9 cellular contexts compared by ENCODE assay signal in the genomic region with DNA sequence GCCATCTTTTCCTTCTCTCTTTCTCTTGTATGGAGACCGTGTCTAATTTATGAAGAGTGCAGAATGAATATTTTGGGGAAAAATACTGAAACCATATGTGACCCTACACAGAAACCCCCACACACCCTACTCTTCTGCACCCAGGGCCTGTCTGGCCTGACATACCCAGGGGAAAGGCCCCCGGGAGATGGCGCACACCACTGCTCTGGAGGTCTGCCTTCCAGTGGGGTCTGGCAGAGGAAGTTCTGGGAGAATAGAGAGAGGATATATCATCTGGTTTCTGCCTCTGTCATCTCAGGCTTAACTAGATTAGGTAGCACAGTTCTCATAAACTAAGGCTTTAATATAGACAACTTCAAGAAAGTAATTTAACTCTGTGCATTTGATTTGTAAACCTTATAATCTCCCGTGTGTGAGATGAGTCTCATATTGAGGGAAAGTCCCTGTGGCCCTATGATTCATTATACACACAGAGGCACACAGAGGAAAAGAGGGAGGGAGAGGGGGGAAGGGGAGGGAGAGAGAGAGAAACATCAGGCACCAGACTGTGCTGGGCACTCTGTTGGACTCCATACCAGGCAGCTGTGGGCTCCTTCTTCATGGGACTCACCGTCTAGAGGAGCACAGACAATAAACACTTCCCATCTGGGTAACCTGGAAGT.
A peak's percentile ranks its signal among the peaks of the same experiment; 100 is the strongest.
DNase-seq lines count a peak whose midpoint lies in the region; ATAC-seq and TF ChIP-seq lines count a peak whose summit lies in the region.
"Had no signal": no experiment of that assay in that cellular context is flagged by ENCODE, and none has a peak within 500 bp of the region (broad histone marks: within the 10 kb centered on the region; RNA-seq: fewer than 3 reads in every experiment).

No MANE protein-coding gene starts in this region.

- no peak overlapping the region for H3K4me3 ChIP-seq in breast epithelium

- no peaks in the 10 kb centered on the region for H3K27me3 ChIP-seq in breast epithelium

- BruUV-seq in MCF 10A (replicated peaks; lab: Mats Ljungman, UMichigan) = no TSS peak

- H3K27ac Mint-ChIP-seq in MCF 10A (ENCODE audit: low read depth, unreplicated experiment) (no peak overlapping the region), immature natural killer cell (peak overlapping the region; percentile 56 to 90 (median 82))
- peak overlapping the region; percentile 94 for H3K27ac Mint-ChIP-seq in activated T-cell treated with anti-CD3 and anti-CD28 coated beads, Interleukin-2, amount 50 U/mL, for 72 hours
- H3K27ac Mint-ChIP-seq: T-helper 1 cell treated with Interleukin-12 subunit alpha and Interleukin-12 subunit beta and Interleukin-4 antibody, amounts not matched to agents 30 μg/mL and 1 μg/mL, for 36 hours had no signal

- no peak overlapping the region for H3K4me3 Mint-ChIP-seq in MCF 10A (ENCODE audit: unreplicated experiment)
- peak overlapping the region; percentile 66 to 70 for H3K4me3 Mint-ChIP-seq in activated T-cell treated with anti-CD3 and anti-CD28 coated beads, Interleukin-2, amount 50 U/mL, for 72 hours
- H3K4me3 Mint-ChIP-seq in immature natural killer cell = no peak overlapping the region
- H3K4me3 Mint-ChIP-seq: T-helper 1 cell treated with Interleukin-12 subunit alpha and Interleukin-12 subunit beta and Interleukin-4 antibody, amounts not matched to agents 30 μg/mL and 1 μg/mL, for 36 hours had no signal

- POLR2A ChIA-PET in MCF 10A (lab: Yijun Ruan, JAX) = interaction anchor here (1.0 to 1.1 kb wide), 2 partner anchors 41 to 75 kb away, joined by 3 to 5 read pairs; no protein-coding TSS in a partner anchor

- TF ChIP-seq CTCF in MCF 10A (IDR thresholded peaks at IDR 0.05; ENCODE audit: unreplicated experiment) (no peak), breast epithelium (IDR thresholded peaks at IDR 0.05) (no peak)

- H3K9me3 Mint-ChIP-seq in MCF 10A (ENCODE audit: unreplicated experiment) = no peaks in the 10 kb centered on the region
- no peaks in the 10 kb centered on the region for H3K9me3 Mint-ChIP-seq in activated T-cell treated with anti-CD3 and anti-CD28 coated beads, Interleukin-2, amount 50 U/mL, for 72 hours
- H3K9me3 Mint-ChIP-seq in immature natural killer cell = no peaks in the 10 kb centered on the region
- H3K9me3 Mint-ChIP-seq: T-helper 1 cell treated with Interleukin-12 subunit alpha and Interleukin-12 subunit beta and Interleukin-4 antibody, amounts not matched to agents 30 μg/mL and 1 μg/mL, for 36 hours had no signal

- H3K27ac ChIP-seq in breast epithelium = no peak overlapping the region

- intact Hi-C loops in MCF 10A (cut with micrococcal nuclease) (no loop called here), breast epithelium (cut with DNase I; ENCODE audit: low total_unique reads) (no loop called here)

- peak; percentile 76 for DNase-seq in MCF 10A (ENCODE audit: unreplicated experiment)
- no peak for DNase-seq in breast epithelium (ENCODE audit: low spot score in 2 of 2)
- DNase-seq in activated T-cell treated with anti-CD3 and anti-CD28 coated beads, Interleukin-2, amount 50 U/mL, for 72 hours = peak in 1 of 2 donors; percentile 38
- DNase-seq in immature natural killer cell = no peak
- DNase-seq in stromal cell of bone marrow (ENCODE audit: low read depth) = peak; percentile 22
- DNase-seq in NK-92 (lab: John Stamatoyannopoulos, UW; ENCODE audit: unreplicated experiment) = no peak

- CTCF ChIA-PET in MCF 10A (lab: Yijun Ruan, JAX) = interaction anchor here (0.6 to 1.1 kb wide), 3 partner anchors 70 to 615 kb away, joined by 3 to 5 read pairs (median 5); no protein-coding TSS in a partner anchor

- ATAC-seq in activated T-cell treated with anti-CD3 and anti-CD28 coated beads, Interleukin-2, amount 50 U/mL, for 72 hours (replicated peaks in 1 of 2) = peak; percentile 77 to 81
- ATAC-seq in GM19397 (IDR thresholded peaks at IDR 0.05; ENCODE audit: unreplicated experiment) (no peak), HG03457 (IDR thresholded peaks at IDR 0.05; ENCODE audit: unreplicated experiment) (no peak)

- H3K4me1 ChIP-seq in breast epithelium = no peaks in the 10 kb centered on the region

- H3K4me1 Mint-ChIP-seq in MCF 10A (ENCODE audit: insufficient read depth, unreplicated experiment) (peaks cover 55% of the 10 kb centered on the region), immature natural killer cell (peaks cover 20 to 83% of the 10 kb centered on the region in 2 donors)
- peaks cover 86% of the 10 kb centered on the region for H3K4me1 Mint-ChIP-seq in activated T-cell treated with anti-CD3 and anti-CD28 coated beads, Interleukin-2, amount 50 U/mL, for 72 hours (ENCODE audit: low read depth)

- H3K36me3 Mint-ChIP-seq in MCF 10A (ENCODE audit: insufficient read depth, unreplicated experiment) = no peaks in the 10 kb centered on the region
- peaks cover 2 to 3% of the 10 kb centered on the region in 2 donors for H3K36me3 Mint-ChIP-seq in activated T-cell treated with anti-CD3 and anti-CD28 coated beads, Interleukin-2, amount 50 U/mL, for 72 hours (ENCODE audit: insufficient read depth in 2 of 2)
- H3K36me3 Mint-ChIP-seq in immature natural killer cell = peaks cover 12 to 51% (median 39%) of the 10 kb centered on the region in 3 donors

- H3K27me3 Mint-ChIP-seq in MCF 10A (ENCODE audit: insufficient read depth, unreplicated experiment) (no peaks in the 10 kb centered on the region), immature natural killer cell (ENCODE audit: low read depth in 3 of 3) (peaks cover 3 to 62% (median 20%) of the 10 kb centered on the region in 3 donors)
- H3K27me3 Mint-ChIP-seq in activated T-cell treated with anti-CD3 and anti-CD28 coated beads, Interleukin-2, amount 50 U/mL, for 72 hours (ENCODE audit: low read depth) = no peaks in the 10 kb centered on the region

- no peaks in the 10 kb centered on the region for H3K9me3 ChIP-seq in breast epithelium

- no peak for TF ChIP-seq POLR2A in breast epithelium (IDR thresholded peaks at IDR 0.05)

- H3K36me3 ChIP-seq in breast epithelium = no peaks in the 10 kb centered on the region

Comparison
In these comparisons a context has a peak if more than half of its experiments do, and no peak if none do; other contexts are left out.
1. DNase-seq: peak in MCF 10A (single experiment) and stromal cell of bone marrow (single experiment); none in breast epithelium (0 of 2), immature natural killer cell (0 of 3) and NK-92 (single experiment).
2. H3K4me3 Mint-ChIP-seq: peak in activated T-cell treated with anti-CD3 and anti-CD28 coated beads, Interleukin-2, amount 50 U/mL, for 72 hours (2 of 2); none in MCF 10A (single experiment) and immature natural killer cell (0 of 5).
3. ATAC-seq: peak in activated T-cell treated with anti-CD3 and anti-CD28 coated beads, Interleukin-2, amount 50 U/mL, for 72 hours (2 of 2); none in GM19397 (single experiment) and HG03457 (single experiment).